Comparison of ENCODE assay signal across 20 cellular contexts in the genomic region with DNA sequence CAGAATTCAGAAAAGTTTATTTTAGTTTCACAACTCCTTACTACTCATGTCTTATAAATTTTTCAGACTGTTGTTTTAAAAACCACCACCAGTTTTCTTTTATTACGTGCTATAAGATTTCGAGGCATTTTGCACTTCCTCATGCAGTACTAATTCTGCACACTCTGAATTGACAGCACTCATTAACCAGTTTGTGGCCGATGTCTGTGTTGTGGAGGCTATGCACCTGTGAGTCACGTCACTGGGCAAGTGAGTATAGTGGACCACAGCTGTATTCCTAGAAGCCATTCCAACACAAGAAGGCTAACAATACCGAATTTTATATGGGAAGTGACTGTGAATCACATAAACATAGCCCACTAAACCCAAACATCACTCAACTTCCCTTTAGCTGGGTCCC.
"Had no signal": no experiment of that assay in that cellular context is flagged by ENCODE, and none has a peak within 500 bp of the region (broad histone marks: within the 10 kb centered on the region; RNA-seq: fewer than 3 reads in every experiment).

No MANE protein-coding gene starts in this region.

- ATAC-seq: activated CD8-positive, alpha-beta T cell treated with anti-CD3 and anti-CD28 coated beads, Interleukin-2, amount 10 ng/mL, durations not matched to agents 7 days and 5 days; naive thymus-derived CD4-positive, alpha-beta T cell had no signal

- H3K36me3 ChIP-seq: brain microvascular endothelial cell, esophagus squamous epithelium, prostate gland, suprapubic skin, upper lobe of left lung had no signal

- H3K4me1 ChIP-seq: prostate gland, suprapubic skin had no signal

- H3K27ac ChIP-seq: brain microvascular endothelial cell, coronary artery, prostate gland had no signal

- H3K27me3 ChIP-seq: brain microvascular endothelial cell, suprapubic skin, upper lobe of left lung had no signal

- DNase-seq: activated CD4-positive, alpha-beta T cell treated with anti-CD3 and anti-CD28 coated beads, Interleukin-2, amount 10 ng/mL, durations not matched to agents 7 days and 5 days; activated CD8-positive, alpha-beta T cell treated with anti-CD3 and anti-CD28 coated beads, Interleukin-2, amount 10 ng/mL, durations not matched to agents 7 days and 5 days; activated naive CD4-positive, alpha-beta T cell treated with anti-CD3 and anti-CD28 coated beads for 36 hours; activated T-cell treated with anti-CD3 and anti-CD28 coated beads, Interleukin-2, amount 50 U/mL, for 24 hours; aorta; brain microvascular endothelial cell; effector CD8-positive, alpha-beta T cell; esophagus squamous epithelium; glutamatergic neuron; naive thymus-derived CD4-positive, alpha-beta T cell; right cardiac atrium; stimulated activated CD4-positive, alpha-beta T cell treated with anti-CD3 and anti-CD28 coated beads, Interleukin-15, amount 100 ng/mL, for 24 hours; stimulated activated CD4-positive, alpha-beta T cell treated with anti-CD3 and anti-CD28 coated beads, Interleukin-2, amount 100 ng/mL, for 48 hours; T-helper 1 cell; T1000; upper lobe of left lung had no signal

- H3K4me3 ChIP-seq: coronary artery, esophagus squamous epithelium, prostate gland, skin epidermis, suprapubic skin, upper lobe of left lung had no signal

- H3K9me3 ChIP-seq: esophagus squamous epithelium, prostate gland, suprapubic skin, upper lobe of left lung had no signal
